Comparison of ENCODE assay signal across 16 cellular contexts in the genomic region with DNA sequence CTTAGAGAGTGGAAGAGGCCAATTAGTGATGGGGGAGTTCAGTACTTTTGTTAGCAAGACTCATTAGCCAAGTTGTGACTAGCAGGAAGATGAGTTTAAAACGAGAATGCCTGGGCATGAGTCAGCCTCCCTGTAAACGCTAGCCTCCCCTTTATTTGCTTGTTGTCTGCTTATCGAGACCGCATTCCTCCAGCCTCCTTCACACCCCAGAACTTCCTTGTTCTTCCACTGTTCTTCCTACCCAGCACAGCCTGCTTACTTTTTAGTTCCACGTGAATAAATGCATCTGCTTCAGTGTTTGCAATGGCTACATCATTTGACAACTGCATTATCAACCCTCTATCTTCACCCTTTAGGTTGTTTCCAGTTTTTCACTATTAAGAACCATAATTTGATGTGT. TPM values are rescaled to one million over a fixed set of nuclear protein-coding genes. Genes with fewer than 3 reads are reported as not detected.
DNase-seq lines count a peak whose midpoint lies in the region; ATAC-seq and TF ChIP-seq lines count a peak whose summit lies in the region.
"Had no signal": no experiment of that assay in that cellular context is flagged by ENCODE, and none has a peak within 500 bp of the region (broad histone marks: within the 10 kb centered on the region; RNA-seq: fewer than 3 reads in every experiment).

No MANE protein-coding gene starts in this region.

- H3K27me3 ChIP-seq in GM23338 (ENCODE audit: insufficient read depth): no peaks in the 10 kb centered on the region
- H3K27me3 ChIP-seq in PC-3 (ENCODE audit: low read length): peaks cover 4% of the 10 kb centered on the region; the same call in 1 of the 2 replicates
- no peaks in the 10 kb centered on the region for H3K27me3 ChIP-seq in CD8-positive, alpha-beta memory T cell (ENCODE audit: insufficient read depth, low read length, poor library complexity, severe bottlenecking)

- no peaks in the 10 kb centered on the region; the same call in 1 of the 2 replicates for H4K20me1 ChIP-seq in GM23338 (replicated peaks; ENCODE audit: insufficient read depth)
- H4K20me1 ChIP-seq in PC-3 (ENCODE audit: low read length): no peaks in the 10 kb centered on the region

- DNase-seq in GM23338 (ENCODE audit: low spot score): peak; percentile 5
- DNase-seq in PC-3: peak; percentile 37
- peak; percentile 74 for DNase-seq in epithelial cell of esophagus (ENCODE audit: low read depth)
- no peak for DNase-seq in NCI-H1105 (lab: John Stamatoyannopoulos, UW)
- no peak for DNase-seq in effector memory CD8-positive, alpha-beta T cell
- no peak for DNase-seq in cerebellar nuclear complex (lab: John Stamatoyannopoulos, UW)
- DNase-seq in CD8-positive, alpha-beta memory T cell: no peak
- DNase-seq: Caco-2, H9, NCI-H1436, NCI-H2029 treated with DMSO at 0.1 percent for 48 hours, NCI-H510A, RPMI8226, SW 1271 had no signal

- H3K9ac ChIP-seq in PC-3 (ENCODE audit: low read length): no peak overlapping the region

- H3K4me3 Mint-ChIP-seq in GM23338: no peak overlapping the region
- no peak overlapping the region for H3K4me3 Mint-ChIP-seq in effector memory CD8-positive, alpha-beta T cell
- H3K4me3 Mint-ChIP-seq in CD8-positive, alpha-beta memory T cell: no peak overlapping the region
- H3K4me3 Mint-ChIP-seq: H9 had no signal

- no peak for TF ChIP-seq CTCF in GM23338 (conservative IDR thresholded peaks at IDR 0.05; ENCODE audit: low read depth in 2 of 2)
- TF ChIP-seq CTCF in PC-3 (conservative IDR thresholded peaks at IDR 0.05; ENCODE audit: low read depth, low read length): no peak
- TF ChIP-seq CTCF in epithelial cell of esophagus (IDR thresholded peaks at IDR 0.05; ENCODE audit: insufficient read depth, low read depth, low read length, missing control alignments): no peak

- H3K27ac Mint-ChIP-seq in GM23338: no peak overlapping the region
- no peak overlapping the region for H3K27ac Mint-ChIP-seq in effector memory CD8-positive, alpha-beta T cell
- H3K27ac Mint-ChIP-seq in CD8-positive, alpha-beta memory T cell: no peak overlapping the region
- H3K27ac Mint-ChIP-seq: H9 had no signal

- intact Hi-C loops in PC-3 (cut with micrococcal nuclease): no loop called here

- H3K4me3 ChIP-seq in GM23338 (no peak overlapping the region), PC-3 (ENCODE audit: low read length) (no peak overlapping the region), epithelial cell of esophagus (ENCODE audit: low read length) (no peak overlapping the region), mesodermal cell (ENCODE audit: extremely low read depth, insufficient read depth, low read length, poor library complexity, severe bottlenecking) (no peak overlapping the region)
- H3K4me3 ChIP-seq in CD8-positive, alpha-beta memory T cell (ENCODE audit: low read length): no peak overlapping the region

- H3K9me2 ChIP-seq in GM23338 (ENCODE audit: insufficient read depth) (0 out of 2 replicates have a peak, but pooled peaks cover 5% of the 10 kb centered on the region), PC-3 (replicated peaks; ENCODE audit: low read length) (no peaks in the 10 kb centered on the region)

- no peak for ATAC-seq in GM23338
- ATAC-seq in PC-3: peak; percentile 66
- no peak for ATAC-seq in effector memory CD8-positive, alpha-beta T cell (replicated peaks)

- CTCF ChIA-PET in PC-3 (lab: Charles Lee): no interaction called here
- CTCF ChIA-PET in CD8-positive, alpha-beta memory T cell (lab: Charles Lee): no interaction called here

- H3F3A ChIP-seq in GM23338 (replicated peaks; ENCODE audit: low read depth): no peaks in the 10 kb centered on the region
- H3F3A ChIP-seq in PC-3 (ENCODE audit: low read length, unreplicated experiment): no peaks in the 10 kb centered on the region

- H3K27ac ChIP-seq in GM23338 (ENCODE audit: low read depth) (no peak overlapping the region), PC-3 (ENCODE audit: low read length) (no peak overlapping the region), mesodermal cell (ENCODE audit: low read depth, low read length, severe bottlenecking) (peak overlapping the region; percentile 60)
- H3K27ac ChIP-seq in CD8-positive, alpha-beta memory T cell (ENCODE audit: low read depth, low read length): no peak overlapping the region

- H3K4me1 Mint-ChIP-seq in GM23338: no peaks in the 10 kb centered on the region
- H3K4me1 Mint-ChIP-seq in effector memory CD8-positive, alpha-beta T cell (ENCODE audit: low read depth in 2 of 2): no peaks in the 10 kb centered on the region
- H3K4me1 Mint-ChIP-seq in CD8-positive, alpha-beta memory T cell: no peaks in the 10 kb centered on the region
- H3K4me1 Mint-ChIP-seq: H9 had no signal

- no peaks in the 10 kb centered on the region for H3K27me3 Mint-ChIP-seq in GM23338 (ENCODE audit: insufficient read depth, low read depth, poor library complexity)
- H3K27me3 Mint-ChIP-seq in effector memory CD8-positive, alpha-beta T cell: peaks cover 11 to 21% of the 10 kb centered on the region in 2 donors
- H3K27me3 Mint-ChIP-seq in CD8-positive, alpha-beta memory T cell: peaks cover 3% of the 10 kb centered on the region in 2 donors

- peaks cover 4% of the 10 kb centered on the region; the same call in 1 of the 3 replicates for H3K36me3 Mint-ChIP-seq in GM23338 (ENCODE audit: low read depth)
- no peaks in the 10 kb centered on the region for H3K36me3 Mint-ChIP-seq in effector memory CD8-positive, alpha-beta T cell (ENCODE audit: insufficient read depth)
- H3K36me3 Mint-ChIP-seq in CD8-positive, alpha-beta memory T cell: peaks cover 0 to 5% (median 0%) of the 10 kb centered on the region in 3 donors

- H3K36me3 ChIP-seq in GM23338 (ENCODE audit: insufficient read depth): no peaks in the 10 kb centered on the region
- H3K36me3 ChIP-seq in PC-3 (ENCODE audit: low read depth, low read length): no peaks in the 10 kb centered on the region
- H3K36me3 ChIP-seq in mesodermal cell (ENCODE audit: control insufficient read depth, insufficient read depth, low read length): no peaks in the 10 kb centered on the region
- no peaks in the 10 kb centered on the region for H3K36me3 ChIP-seq in CD8-positive, alpha-beta memory T cell (ENCODE audit: insufficient read depth, low read length)

- WGBS in mesodermal cell (ENCODE audit: insufficient coverage in 2 of 2), 2 experiments: 29 to 40% methylated on average over 4 to 5 of the region's 5 CpGs

- peaks cover 61% of the 10 kb centered on the region for H3K9me3 Mint-ChIP-seq in GM23338
- H3K9me3 Mint-ChIP-seq in effector memory CD8-positive, alpha-beta T cell: no peaks in the 10 kb centered on the region
- peaks cover 0 to 8% (median 5%) of the 10 kb centered on the region in 5 donors for H3K9me3 Mint-ChIP-seq in CD8-positive, alpha-beta memory T cell

- H3K4me1 ChIP-seq in GM23338 (ENCODE audit: insufficient read depth): no peaks in the 10 kb centered on the region
- H3K4me1 ChIP-seq in PC-3 (ENCODE audit: insufficient read depth, low read length): 0 out of 2 replicates have a peak, but pooled peaks cover 7% of the 10 kb centered on the region
- peaks cover 7% of the 10 kb centered on the region for H3K4me1 ChIP-seq in mesodermal cell (ENCODE audit: control insufficient read depth, insufficient read depth, low read length, poor library complexity, severe bottlenecking)
- no peaks in the 10 kb centered on the region for H3K4me1 ChIP-seq in CD8-positive, alpha-beta memory T cell (ENCODE audit: insufficient read depth, low read length)

- no peak overlapping the region for H3K4me2 ChIP-seq in GM23338
- no peak overlapping the region for H3K4me2 ChIP-seq in PC-3 (ENCODE audit: low read length)

- POLR2A ChIA-PET in PC-3 (lab: Charles Lee; ENCODE audit: unreplicated experiment): no interaction called here
- POLR2A ChIA-PET in CD8-positive, alpha-beta memory T cell (lab: Charles Lee): no interaction called here

- H3K9me3 ChIP-seq in PC-3 (ENCODE audit: low read length) (no peaks in the 10 kb centered on the region), mesodermal cell (ENCODE audit: control insufficient read depth, low read length) (peaks cover 7% of the 10 kb centered on the region)
- no peaks in the 10 kb centered on the region for H3K9me3 ChIP-seq in CD8-positive, alpha-beta memory T cell (ENCODE audit: low read length)
- H3K9me3 ChIP-seq: Caco-2 had no signal

- no peaks in the 10 kb centered on the region for H3K79me2 ChIP-seq in GM23338 (replicated peaks; ENCODE audit: insufficient read depth)
- no peaks in the 10 kb centered on the region for H3K79me2 ChIP-seq in PC-3 (ENCODE audit: low read length)

- BruUV-seq in PC-3 (replicated peaks; lab: Mats Ljungman, UMichigan): no TSS peak

- H2AFZ ChIP-seq in GM23338 (peak overlapping the region; percentile 86), PC-3 (ENCODE audit: low read length) (no peak overlapping the region)

TF ChIP-seq in GM23338, 12 proteins besides CTCF, POLR2A, EP300 and RAD21 (continues in another document):
- TF ChIP-seq, protein P1, sequence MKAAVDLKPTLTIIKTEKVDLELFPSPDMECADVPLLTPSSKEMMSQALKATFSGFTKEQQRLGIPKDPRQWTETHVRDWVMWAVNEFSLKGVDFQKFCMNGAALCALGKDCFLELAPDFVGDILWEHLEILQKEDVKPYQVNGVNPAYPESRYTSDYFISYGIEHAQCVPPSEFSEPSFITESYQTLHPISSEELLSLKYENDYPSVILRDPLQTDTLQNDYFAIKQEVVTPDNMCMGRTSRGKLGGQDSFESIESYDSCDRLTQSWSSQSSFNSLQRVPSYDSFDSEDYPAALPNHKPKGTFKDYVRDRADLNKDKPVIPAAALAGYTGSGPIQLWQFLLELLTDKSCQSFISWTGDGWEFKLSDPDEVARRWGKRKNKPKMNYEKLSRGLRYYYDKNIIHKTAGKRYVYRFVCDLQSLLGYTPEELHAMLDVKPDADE (IDR thresholded peaks at IDR 0.05): no peak
- TF ChIP-seq EZH2phosphoT487 (IDR thresholded peaks at IDR 0.05; ENCODE audit: unreplicated experiment) (no peak), CREB1 (CRISPR knock-in tag; IDR thresholded peaks at IDR 0.05; ENCODE audit: low read depth) (no peak), STAT1 (IDR thresholded peaks at IDR 0.05; ENCODE audit: unreplicated experiment) (no peak), POLR2AphosphoS5 (IDR thresholded peaks at IDR 0.05; ENCODE audit: low read depth) (no peak), EZH2 (IDR thresholded peaks at IDR 0.05; ENCODE audit: low read depth, unreplicated experiment) (no peak), ZNF114 (CRISPR knock-in tag; IDR thresholded peaks at IDR 0.05) (no peak)

RNA-seq across cellular contexts. Expression of gene OR3A1, which starts 20.2 kb away (rescaled TPM):
- 0.59 and 0.89 TPM in 2 replicates for total RNA-seq in GM23338 (2014; rRNA removed; shearing (Covaris generic))
- 0.40 and 1.2 TPM in 2 replicates for polyA plus RNA-seq in GM23338 (2016; fragmentation: Nextera tagmentation; extraction: Ambion mirVana)
- total RNA-seq in PC-3 (2014; rRNA removed): not detected in 2 replicates
- not detected for polyA plus RNA-seq in mesodermal cell (2013, experiment 1 of 2)
- polyA plus RNA-seq in mesodermal cell (2013, experiment 2 of 2): not detected
- total RNA-seq in CD8-positive, alpha-beta memory T cell: under 1 TPM; 0.46 to 0.82 TPM
- polyA plus RNA-seq in CD8-positive, alpha-beta memory T cell: not detected
- total RNA-seq: Caco-2, H9, SK-MEL-5 had no signal

Comparison
In these comparisons a context has a peak if more than half of its experiments do, and no peak if none do; other contexts are left out.
1. DNase-seq: peak in GM23338 (single experiment), PC-3 (single experiment) and epithelial cell of esophagus (single experiment); none in NCI-H1105 (single experiment), effector memory CD8-positive, alpha-beta T cell (0 of 3), cerebellar nuclear complex (0 of 2) and CD8-positive, alpha-beta memory T cell (0 of 5).